ENCODE assay signal across 1 cellular context in genomic region chr1:171426645-171427044, GRCh38.
TF ChIP-seq lines count a peak whose summit lies in the region.

No MANE protein-coding gene starts in this region.

TF ChIP-seq in K562, 482 proteins besides CTCF, POLR2A, EP300 and RAD21 (continued from another document):
- no peak for TF ChIP-seq ELK1 (CRISPR knock-in tag; IDR thresholded peaks at IDR 0.05)
